ENCODE assay signal across 17 cellular contexts in genomic region chr12:54220567-54220966, GRCh38. TPM values are rescaled to one million over a fixed set of nuclear protein-coding genes. Genes with fewer than 3 reads are reported as not detected.
DNase-seq lines count a peak whose midpoint lies in the region; ATAC-seq, FAIRE-seq and TF ChIP-seq lines count a peak whose summit lies in the region.
"Had no signal": no experiment of that assay in that cellular context is flagged by ENCODE, and none has a peak within 500 bp of the region (broad histone marks: within the 10 kb centered on the region; RNA-seq: fewer than 3 reads in every experiment).

No MANE protein-coding gene starts in this region.

- H3K9me3 ChIP-seq in A549, result no peaks in the 10 kb centered on the region
- H3K9me3 ChIP-seq: BLaER1, Caco-2 had no signal

- peaks cover 36% of the 10 kb centered on the region for H3K27me3 Mint-ChIP-seq in nephron (ENCODE audit: low read depth)
- H3K27me3 Mint-ChIP-seq: stimulated activated memory B cell treated with anti-CD40 and anti-IgM and Interleukin-4, amounts not matched to agents 10 μg/mL and 1 μg/mL and 100 μg/mL, for 72 hours had no signal

- H3K9ac ChIP-seq in KMS-11, result no peak overlapping the region
- H3K9ac ChIP-seq: BLaER1 had no signal

- no peaks in the 10 kb centered on the region for H3K36me3 Mint-ChIP-seq in nephron (ENCODE audit: low read depth)
- H3K36me3 Mint-ChIP-seq: activated CD8-positive, alpha-beta memory T cell treated with anti-CD3 and anti-CD28 coated beads, Interleukin-2, amount 10 ng/mL, durations not matched to agents 7 days and 5 days; activated naive CD4-positive, alpha-beta T cell treated with anti-CD3 and anti-CD28 coated beads, Interleukin-2, amount 10 ng/mL, durations not matched to agents 7 days and 5 days; stimulated activated memory B cell treated with anti-CD40 and anti-IgM and Interleukin-4, amounts not matched to agents 10 μg/mL and 1 μg/mL and 100 μg/mL, for 72 hours had no signal

- H3K4me3 Mint-ChIP-seq in nephron, result no peak overlapping the region
- H3K4me3 Mint-ChIP-seq: activated CD8-positive, alpha-beta memory T cell treated with anti-CD3 and anti-CD28 coated beads, Interleukin-2, amount 10 ng/mL, durations not matched to agents 7 days and 5 days; activated naive CD4-positive, alpha-beta T cell treated with anti-CD3 and anti-CD28 coated beads, Interleukin-2, amount 10 ng/mL, durations not matched to agents 7 days and 5 days; activated T-cell treated with anti-CD3 and anti-CD28 coated beads, Interleukin-2, amount 50 U/mL, for 72 hours; stimulated activated memory B cell treated with anti-CD40 and anti-IgM and Interleukin-4, amounts not matched to agents 10 μg/mL and 1 μg/mL and 100 μg/mL, for 72 hours had no signal

- TF ChIP-seq EP300 in A549 (IDR thresholded peaks at IDR 0.05), result no peak

- no peaks in the 10 kb centered on the region for H3K9me3 Mint-ChIP-seq in nephron
- H3K9me3 Mint-ChIP-seq: activated naive CD4-positive, alpha-beta T cell treated with anti-CD3 and anti-CD28 coated beads, Interleukin-2, amount 10 ng/mL, durations not matched to agents 7 days and 5 days; activated T-cell treated with anti-CD3 and anti-CD28 coated beads, Interleukin-2, amount 50 U/mL, for 72 hours; stimulated activated memory B cell treated with anti-CD40 and anti-IgM and Interleukin-4, amounts not matched to agents 10 μg/mL and 1 μg/mL and 100 μg/mL, for 72 hours had no signal

- H4K20me1 ChIP-seq in KMS-11 (ENCODE audit: insufficient read depth), result no peaks in the 10 kb centered on the region
- H4K20me1 ChIP-seq: BLaER1 had no signal

- TF ChIP-seq POLR2A in A549 (IDR thresholded peaks at IDR 0.05; ENCODE audit: low read length), result no peak

- POLR2A ChIA-PET in A549 (lab: Yijun Ruan, JAX), result interaction anchor here (0.6 to 2.3 kb wide), 2 partner anchors 34 to 60 kb away, joined by 9 to 21 read pairs; partner anchors contain the start of genes CBX5 and HNRNPA1

- FAIRE-seq in A549 (lab: Jason Lieb, UNC), result no peak

- WGBS in A549 (ENCODE audit: missing lambda C conversion rate), result 58% methylated on average over 7 of the region's 7 CpGs

- H3K27ac ChIP-seq in A549 (peak overlapping the region in 1 of 2 experiments; percentile 66; a peak in 3 of 6 replicates), KMS-11 (no peak overlapping the region)
- H3K27ac ChIP-seq: BLaER1, cardiac muscle cell had no signal

- no peak for ATAC-seq in A549
- no peak for ATAC-seq in HG03097 (IDR thresholded peaks at IDR 0.05; ENCODE audit: low FRiP score, unreplicated experiment)
- ATAC-seq in GM18867 (IDR thresholded peaks at IDR 0.05; ENCODE audit: unreplicated experiment), result no peak

- CTCF ChIA-PET in A549 (lab: Yijun Ruan, JAX), result interaction anchor here (0.5 to 6.4 kb wide), 42 partner anchors 8 to 570 kb away, joined by 3 to 108 read pairs (median 5); partner anchors contain the start of genes COPZ1 and HOXC9

- TF ChIP-seq RAD21 in A549 (conservative IDR thresholded peaks at IDR 0.05 in 1 of 2, IDR thresholded peaks at IDR 0.05 in 1 of 2), result no peak

- no peaks in the 10 kb centered on the region for H3K36me3 ChIP-seq in KMS-11 (ENCODE audit: insufficient read depth)
- H3K36me3 ChIP-seq: BLaER1, cardiac muscle cell, WERI-Rb-1 had no signal

- H3K27ac Mint-ChIP-seq in nephron, result peak overlapping the region in 2 of 3 experiments; percentile 38 to 58
- H3K27ac Mint-ChIP-seq: activated CD8-positive, alpha-beta memory T cell treated with anti-CD3 and anti-CD28 coated beads, Interleukin-2, amount 10 ng/mL, durations not matched to agents 7 days and 5 days; activated naive CD4-positive, alpha-beta T cell treated with anti-CD3 and anti-CD28 coated beads, Interleukin-2, amount 10 ng/mL, durations not matched to agents 7 days and 5 days; activated T-cell treated with anti-CD3 and anti-CD28 coated beads, Interleukin-2, amount 50 U/mL, for 72 hours; stimulated activated memory B cell treated with anti-CD40 and anti-IgM and Interleukin-4, amounts not matched to agents 10 μg/mL and 1 μg/mL and 100 μg/mL, for 72 hours had no signal

- H3K4me3 ChIP-seq in A549 (no peak overlapping the region), KMS-11 (IDR thresholded peaks at IDR 0.05; ENCODE audit: insufficient read depth, low read depth, low read length) (no peak overlapping the region)
- H3K4me3 ChIP-seq: BLaER1, cardiac muscle cell, lung had no signal

- peaks cover 22% of the 10 kb centered on the region for H3K4me1 Mint-ChIP-seq in nephron

- H3K4me2 ChIP-seq in A549, result peak overlapping the region; percentile 51
- H3K4me2 ChIP-seq in KMS-11, result peak overlapping the region; percentile 63

- H3K4me1 ChIP-seq in A549 (peaks cover 24% of the 10 kb centered on the region), KMS-11 (ENCODE audit: low read depth, poor library complexity, severe bottlenecking) (peaks cover 32% of the 10 kb centered on the region)

- H2AFZ ChIP-seq in KMS-11 (ENCODE audit: low read depth), result peak overlapping the region; percentile 65

- peaks cover 51% of the 10 kb centered on the region for H3K27me3 ChIP-seq in KMS-11 (ENCODE audit: insufficient read depth, low read depth)

- DNase-seq in A549 (ENCODE audit: low read depth in 1 of 2, low spot score in 1 of 2), result no peak
- peak; percentile 61 for DNase-seq in SK-N-DZ (ENCODE audit: low spot score)
- no peak for DNase-seq in HK-2 (ENCODE audit: unreplicated experiment)
- DNase-seq in activated naive CD4-positive, alpha-beta T cell (lab: John Stamatoyannopoulos, UW), result no peak

- TF ChIP-seq CTCF in A549 (IDR thresholded peaks at IDR 0.05), result no peak
- TF ChIP-seq CTCF in KMS-11 (conservative IDR thresholded peaks at IDR 0.05; ENCODE audit: low read depth, low read length), result no peak; the same call in 1 of the 2 replicates
- TF ChIP-seq CTCF in nephron (IDR thresholded peaks at IDR 0.05; ENCODE audit: unreplicated experiment in 3 of 3), result no peak

- H3K79me2 ChIP-seq in KMS-11 (ENCODE audit: insufficient read depth, low read depth), result no peaks in the 10 kb centered on the region

TF ChIP-seq in A549, 52 proteins besides CTCF, POLR2A, EP300 and RAD21 (continues in another document):
- TF ChIP-seq HMGXB4 (CRISPR knock-in tag; IDR thresholded peaks at IDR 0.05; ENCODE audit: borderline replicate concordance) (no peak), PBX3 (IDR thresholded peaks at IDR 0.05) (no peak), NR3C1 (IDR thresholded peaks at IDR 0.05) (no peak), HDAC2 (IDR thresholded peaks at IDR 0.05) (no peak), RCOR1 (IDR thresholded peaks at IDR 0.05; ENCODE audit: low read depth, low read length) (no peak), TFCP2L1 (CRISPR knock-in tag; IDR thresholded peaks at IDR 0.05) (no peak)

RNA-seq across cellular contexts. Expression of gene SMUG1, which starts 31.8 kb away (rescaled TPM):
- 34.8 and 40.7 TPM in 2 replicates for polyA plus RNA-seq in A549 (2011; rRNA removed)
- 42.2 and 49.4 TPM in 2 replicates for polyA plus RNA-seq in A549 (2012; cell fraction: cytosol; rRNA removed)
- 40.3 and 42.2 TPM in 2 replicates for polyA plus RNA-seq in A549 (2012; cell fraction: nucleus; rRNA removed)
- 27.6 to 32.5 TPM (median 30.9 TPM) in 3 replicates for polyA plus RNA-seq in A549 (2017; fragmentation: RNase III; extraction: RNeasy Plus Mini Kit Qiagen cat#74134 plus additional on column Dnase treatment)
- polyA minus RNA-seq in A549 (2011; rRNA and poly(A)+ RNA removed), result 40.1 and 41.6 TPM in 2 replicates
- polyA plus RNA-seq in SK-N-DZ (2014; cell fraction: cytosol; rRNA removed), result 95.4 and 103 TPM in 2 replicates
- polyA plus RNA-seq in SK-N-DZ (2014; cell fraction: nucleus; rRNA removed), result 44.5 and 62.6 TPM in 2 replicates

RNA-seq across cellular contexts. Expression of gene CBX5, which starts 59.4 kb away (rescaled TPM):
- polyA plus RNA-seq in A549 (2011; rRNA removed) (115 and 129 TPM in 2 replicates), A549 (2017; fragmentation: RNase III; extraction: RNeasy Plus Mini Kit Qiagen cat#74134 plus additional on column Dnase treatment) (38.8 to 39.5 TPM (median 39.5 TPM) in 3 replicates)
- polyA plus RNA-seq in A549 (2012; cell fraction: cytosol; rRNA removed), result 16.4 and 19.6 TPM in 2 replicates
- 7.9 and 14.3 TPM in 2 replicates for polyA plus RNA-seq in A549 (2012; cell fraction: nucleus; rRNA removed)
- polyA minus RNA-seq in A549 (2011; rRNA and poly(A)+ RNA removed), result 125 and 142 TPM in 2 replicates
- 64.8 and 65.8 TPM in 2 replicates for polyA plus RNA-seq in SK-N-DZ (2014; cell fraction: cytosol; rRNA removed)
- polyA plus RNA-seq in SK-N-DZ (2014; cell fraction: nucleus; rRNA removed), result 27.8 and 50.7 TPM in 2 replicates

RNA-seq across cellular contexts. Expression of gene HNRNPA1, which starts 60.0 kb away (rescaled TPM):
- 622 and 880 TPM in 2 replicates for polyA plus RNA-seq in A549 (2011; rRNA removed)
- polyA plus RNA-seq in A549 (2012; cell fraction: cytosol; rRNA removed), result 676 and 739 TPM in 2 replicates
- 280 and 503 TPM in 2 replicates for polyA plus RNA-seq in A549 (2012; cell fraction: nucleus; rRNA removed)
- 1,469 to 1,640 TPM (median 1,479 TPM) in 3 replicates for polyA plus RNA-seq in A549 (2017; fragmentation: RNase III; extraction: RNeasy Plus Mini Kit Qiagen cat#74134 plus additional on column Dnase treatment)
- 458 and 595 TPM in 2 replicates for polyA minus RNA-seq in A549 (2011; rRNA and poly(A)+ RNA removed)
- 1,254 and 1,728 TPM in 2 replicates for polyA plus RNA-seq in SK-N-DZ (2014; cell fraction: cytosol; rRNA removed)
- polyA plus RNA-seq in SK-N-DZ (2014; cell fraction: nucleus; rRNA removed), result 616 and 1,253 TPM in 2 replicates
